In genomic region chr1:1687846-1688245, GRCh38 we compare ENCODE assay signal across 20 cellular contexts. TPM values are rescaled to one million over a fixed set of nuclear protein-coding genes. Genes with fewer than 3 reads are reported as not detected.
DNase-seq lines count a peak whose midpoint lies in the region; ATAC-seq and TF ChIP-seq lines count a peak whose summit lies in the region.
"Had no signal": no experiment of that assay in that cellular context is flagged by ENCODE, and none has a peak within 500 bp of the region (broad histone marks: within the 10 kb centered on the region; RNA-seq: fewer than 3 reads in every experiment).

No MANE protein-coding gene starts in this region.

- H2AFZ ChIP-seq in IMR-90 (replicated peaks; ENCODE audit: low read length, poor library complexity), result no peak overlapping the region

- H3K56ac ChIP-seq in IMR-90 (ENCODE audit: extremely low read depth, insufficient read depth, low read length), result no peak overlapping the region

- H4K20me1 ChIP-seq in IMR-90 (ENCODE audit: insufficient read depth, low read length), result peaks cover 27% of the 10 kb centered on the region

- no peaks in the 10 kb centered on the region for H3K27me3 ChIP-seq in IMR-90 (ENCODE audit: control insufficient read depth, insufficient read depth, low read length)
- H3K27me3 ChIP-seq: left lung, ovary had no signal

- no peaks in the 10 kb centered on the region for H3K27me3 Mint-ChIP-seq in activated CD4-positive, alpha-beta T cell treated with anti-CD3 and anti-CD28 coated beads for 36 hours
- no peaks in the 10 kb centered on the region for H3K27me3 Mint-ChIP-seq in chondrocyte (ENCODE audit: low read depth)

- H2BK15ac ChIP-seq in IMR-90 (ENCODE audit: low read depth, low read length), result 0 out of 3 replicates have a peak overlapping the region, but pooled peaks have one; percentile 68

- no peak overlapping the region for H3K14ac ChIP-seq in IMR-90 (replicated peaks; ENCODE audit: low read depth, low read length)

- no peak for TF ChIP-seq CTCF in IMR-90 (conservative IDR thresholded peaks at IDR 0.05; ENCODE audit: low read depth, low read length)
- no peak for TF ChIP-seq CTCF in chondrocyte (IDR thresholded peaks at IDR 0.05)
- TF ChIP-seq CTCF in omental fat pad (IDR thresholded peaks at IDR 0.05), result no peak

- H3K4me1 ChIP-seq in IMR-90 (ENCODE audit: control insufficient read depth, insufficient read depth, low read length), result peaks cover 5% of the 10 kb centered on the region

- H4K5ac ChIP-seq in IMR-90 (ENCODE audit: low read depth, low read length), result no peak overlapping the region

- BruUV-seq in IMR-90 (replicated peaks; lab: Mats Ljungman, UMichigan), result no TSS peak

- H4K91ac ChIP-seq in IMR-90 (ENCODE audit: insufficient read depth, low read depth, low read length), result no peak overlapping the region; the same call in 1 of the 2 replicates

- H2BK5ac ChIP-seq in IMR-90 (ENCODE audit: low read depth, low read length, poor library complexity, severe bottlenecking), result no peak overlapping the region

- peaks cover 20 to 39% of the 10 kb centered on the region in 2 experiments for H3K79me1 ChIP-seq in IMR-90 (ENCODE audit: low read depth in 1 of 2, low read length in 2 of 2)

- H3K4me1 Mint-ChIP-seq in activated CD4-positive, alpha-beta T cell treated with anti-CD3 and anti-CD28 coated beads for 36 hours, result peaks cover 33% of the 10 kb centered on the region
- H3K4me1 Mint-ChIP-seq in chondrocyte (ENCODE audit: low read depth), result peaks cover 30% of the 10 kb centered on the region

- H3K4me3 Mint-ChIP-seq in activated CD4-positive, alpha-beta T cell treated with anti-CD3 and anti-CD28 coated beads for 36 hours, result no peak overlapping the region
- no peak overlapping the region for H3K4me3 Mint-ChIP-seq in chondrocyte (ENCODE audit: unreplicated experiment)

- H2AK5ac ChIP-seq in IMR-90 (ENCODE audit: low read depth, low read length), result peak overlapping the region; percentile 82

- intact Hi-C loops in activated CD4-positive, alpha-beta T cell treated with anti-CD3 and anti-CD28 coated beads for 36 hours (cut with DNase I, micrococcal nuclease), result no loop called here
- intact Hi-C loops in IMR-90 (cut with micrococcal nuclease), result no loop called here

- H3K36me3 Mint-ChIP-seq in activated CD4-positive, alpha-beta T cell treated with anti-CD3 and anti-CD28 coated beads for 36 hours (ENCODE audit: low read depth), result peaks cover 9% of the 10 kb centered on the region
- peaks cover 1% of the 10 kb centered on the region for H3K36me3 Mint-ChIP-seq in chondrocyte (ENCODE audit: low read depth)

- H3K23ac ChIP-seq in IMR-90 (ENCODE audit: low read depth, low read length), result no peak overlapping the region

- H2BK120ac ChIP-seq in IMR-90 (ENCODE audit: low read depth, low read length), result no peak overlapping the region

- H3K18ac ChIP-seq in IMR-90 (ENCODE audit: low read depth, low read length), result no peak overlapping the region

- POLR2A ChIA-PET in activated CD4-positive, alpha-beta T cell treated with anti-CD3 and anti-CD28 coated beads for 36 hours (lab: Charles Lee), result interaction anchor here (0.7 kb wide), 1 partner anchor 61 kb away, joined by 4 read pairs; no protein-coding TSS in a partner anchor
- POLR2A ChIA-PET in IMR-90 (lab: Charles Lee; ENCODE audit: unreplicated experiment), result no interaction called here

- no peak overlapping the region; the same call in 1 of the 2 replicates for H3K4ac ChIP-seq in IMR-90 (ENCODE audit: low read depth, low read length)

- no peaks in the 10 kb centered on the region for H3K9me3 Mint-ChIP-seq in activated CD4-positive, alpha-beta T cell treated with anti-CD3 and anti-CD28 coated beads for 36 hours (ENCODE audit: low read depth)
- H3K9me3 Mint-ChIP-seq in chondrocyte (ENCODE audit: low read depth), result no peaks in the 10 kb centered on the region

- H2AK9ac ChIP-seq in IMR-90 (replicated peaks; ENCODE audit: low read depth, low read length, poor library complexity), result no peak overlapping the region

- H3K4me2 ChIP-seq in IMR-90 (ENCODE audit: low read depth, low read length), result no peak overlapping the region

- H3K36me3 ChIP-seq in IMR-90 (ENCODE audit: control insufficient read depth, insufficient read depth, low read length), result peaks cover 21% of the 10 kb centered on the region
- H3K36me3 ChIP-seq: ovary had no signal

- no peak overlapping the region for H4K8ac ChIP-seq in IMR-90 (ENCODE audit: low read depth in 2 of 2, low read length in 2 of 2)

- ATAC-seq in activated CD4-positive, alpha-beta T cell treated with anti-CD3 and anti-CD28 coated beads for 36 hours, result no peak
- ATAC-seq in IMR-90 (ENCODE audit: low read depth), result no peak
- no peak for ATAC-seq in omental fat pad (ENCODE audit: low FRiP score)
- no peak for ATAC-seq in GM18861 (IDR thresholded peaks at IDR 0.05; ENCODE audit: unreplicated experiment)
- no peak for ATAC-seq in HG03432 (IDR thresholded peaks at IDR 0.05; ENCODE audit: unreplicated experiment)
- ATAC-seq: activated CD4-positive, CD25-positive, alpha-beta regulatory T cell treated with anti-CD3 and anti-CD28 coated beads, Interleukin-2, amount 50 U/mL, for 24 hours; left lung had no signal

- dilution Hi-C loops in IMR-90 (cut with HindIII; ENCODE audit: low sequenced_read_pairs, unreplicated experiment), result no loop called here

- DNase-seq in activated CD4-positive, alpha-beta T cell treated with anti-CD3 and anti-CD28 coated beads for 36 hours, result no peak
- no peak for DNase-seq in activated CD4-positive, alpha-beta T cell treated with anti-CD3 and anti-CD28 coated beads for 4 hours
- DNase-seq in IMR-90, result no peak
- DNase-seq in chondrocyte (ENCODE audit: low spot score), result no peak
- peak; percentile 16 for DNase-seq in omental fat pad (ENCODE audit: low spot score)
- DNase-seq in T-helper 1 cell, result no peak
- DNase-seq: 8988T; activated gamma-delta T cell; effector memory CD4-positive, alpha-beta T cell; HCEC 1CT; NCI-H1417 treated with DMSO at 0.1 percent for 48 hours; NCI-H2171 treated with DMSO at 0.1 percent for 48 hours; NCI-H748 treated with DMSO at 0.1 percent for 48 hours; T-helper 9 cell had no signal

- WGBS in IMR-90 (ENCODE audit: extremely low coverage in 2 of 2, insufficient read length in 1 of 2), 2 experiments, result 80% methylated on average over 1 of the region's 9 CpGs; no CpG with 5 or more reads in 1 of the 2 experiments

- H3K27ac Mint-ChIP-seq in activated CD4-positive, alpha-beta T cell treated with anti-CD3 and anti-CD28 coated beads for 36 hours, result peak overlapping the region; percentile 42
- peak overlapping the region; percentile 99 for H3K27ac Mint-ChIP-seq in chondrocyte (ENCODE audit: unreplicated experiment)

- H3K9me1 ChIP-seq in IMR-90 (ENCODE audit: insufficient read depth, low read length), result peaks cover 16% of the 10 kb centered on the region

- CTCF ChIA-PET in activated CD4-positive, alpha-beta T cell treated with anti-CD3 and anti-CD28 coated beads for 36 hours (lab: Charles Lee), result interaction anchor here (0.6 kb wide), 1 partner anchor 122 kb away, joined by 3 read pairs; no protein-coding TSS in a partner anchor
- CTCF ChIA-PET in IMR-90 (lab: Yijun Ruan, JAX), result no interaction called here

- no peak overlapping the region for H3K9ac ChIP-seq in IMR-90 (ENCODE audit: low read depth, low read length)

- no peak for TF ChIP-seq POLR2A in IMR-90 (IDR thresholded peaks at IDR 0.05; ENCODE audit: low read depth, low read length)

- in situ Hi-C loops in IMR-90 (cut with MboI; ENCODE audit: low sequenced_read_pairs), result loop anchor here (5.0 kb wide), 1 partner anchor 54 kb away; no protein-coding TSS in a partner anchor

- peak overlapping the region; percentile 65; the same call in 1 of the 2 replicates for H3K27ac ChIP-seq in IMR-90 (ENCODE audit: insufficient read depth, low read length)
- H3K27ac ChIP-seq: left lung, ovary had no signal

- TF ChIP-seq RAD21 in IMR-90 (IDR thresholded peaks at IDR 0.05; ENCODE audit: low read length), result no peak

- peak overlapping the region; percentile 5; the same call in 1 of the 2 replicates for H2BK20ac ChIP-seq in IMR-90 (ENCODE audit: low read depth, low read length)

- H3K9me3 ChIP-seq in IMR-90 (ENCODE audit: control insufficient read depth, insufficient read depth, low read length), result no peaks in the 10 kb centered on the region
- H3K9me3 ChIP-seq: left lung, ovary had no signal

- no peak overlapping the region for H3K4me3 ChIP-seq in IMR-90 (ENCODE audit: insufficient read depth, low read depth, low read length)
- H3K4me3 ChIP-seq: left lung, ovary had no signal

TF ChIP-seq in IMR-90, 13 proteins besides CTCF, POLR2A, EP300 and RAD21 (continues in another document):
- TF ChIP-seq CEBPB (IDR thresholded peaks at IDR 0.05; ENCODE audit: low read depth, low read length), result no peak

RNA-seq across cellular contexts. Expression of gene SLC35E2B, which starts 4.7 kb away (rescaled TPM):
- 10 to 100 TPM; 24.2 to 27.6 TPM for total RNA-seq in activated CD4-positive, alpha-beta T cell treated with anti-CD3 and anti-CD28 coated beads for 36 hours
- 13.9 and 14.9 TPM in 2 replicates for total RNA-seq in IMR-90 (2012; rRNA removed)
- 25.1 and 30.2 TPM in 2 replicates for polyA plus RNA-seq in IMR-90 (2012; rRNA removed)
- 15.3 and 21.7 TPM in 2 replicates for polyA plus RNA-seq in IMR-90 (2012; cell fraction: cytosol; rRNA removed)
- 52.7 and 65.7 TPM in 2 replicates for polyA plus RNA-seq in IMR-90 (2012; cell fraction: nucleus; rRNA removed; ENCODE audit: low replicate concordance)
- total RNA-seq in chondrocyte, result 50.9 to 52.2 TPM (median 51.6 TPM) in 3 replicates
- 10 to 100 TPM; 22.1 to 52.9 (median 36.0) TPM for total RNA-seq in omental fat pad

RNA-seq across cellular contexts. Expression of gene CDK11B, which starts 29.0 kb away (rescaled TPM):
- total RNA-seq in activated CD4-positive, alpha-beta T cell treated with anti-CD3 and anti-CD28 coated beads for 36 hours, result 10 to 100 TPM; 36.3 to 38.8 TPM
- total RNA-seq in IMR-90 (2012; rRNA removed), result 8.2 and 8.9 TPM in 2 replicates
- polyA plus RNA-seq in IMR-90 (2012; rRNA removed), result 16.3 and 19.1 TPM in 2 replicates
- polyA plus RNA-seq in IMR-90 (2012; cell fraction: cytosol; rRNA removed), result 7.1 and 9.1 TPM in 2 replicates
- polyA plus RNA-seq in IMR-90 (2012; cell fraction: nucleus; rRNA removed; ENCODE audit: low replicate concordance), result 19.2 and 19.6 TPM in 2 replicates
- 21.1 to 24.2 TPM (median 21.8 TPM) in 3 replicates for total RNA-seq in chondrocyte
- total RNA-seq in omental fat pad, result 10 to 100 TPM; 16.3 to 25.3 (median 19.2) TPM

RNA-seq across cellular contexts. Expression of gene CDK11A, which starts 36.3 kb away (rescaled TPM):
- 10 to 100 TPM; 44.3 to 50.5 TPM for total RNA-seq in activated CD4-positive, alpha-beta T cell treated with anti-CD3 and anti-CD28 coated beads for 36 hours
- total RNA-seq in IMR-90 (2012; rRNA removed), result 1.8 and 5.8 TPM in 2 replicates
- 17.1 and 20.0 TPM in 2 replicates for polyA plus RNA-seq in IMR-90 (2012; rRNA removed)
- polyA plus RNA-seq in IMR-90 (2012; cell fraction: cytosol; rRNA removed), result 3.5 and 3.9 TPM in 2 replicates
- polyA plus RNA-seq in IMR-90 (2012; cell fraction: nucleus; rRNA removed; ENCODE audit: low replicate concordance), result 83.0 and 135 TPM in 2 replicates
- total RNA-seq in chondrocyte, result 23.8 to 37.8 TPM (median 26.0 TPM) in 3 replicates
- 10 to 100 TPM; 25.0 to 77.7 (median 39.0) TPM for total RNA-seq in omental fat pad

RNA-seq across cellular contexts. Expression of gene MMP23B, which starts 55.9 kb away (rescaled TPM):
- 1 to 10 TPM in 1 of 2 experiments, under 1 TPM in 1; 0.77 to 1.2 TPM for total RNA-seq in activated CD4-positive, alpha-beta T cell treated with anti-CD3 and anti-CD28 coated beads for 36 hours
- total RNA-seq in IMR-90 (2012; rRNA removed) (1.1 and 1.4 TPM in 2 replicates), chondrocyte (18.3 to 71.4 TPM (median 68.7 TPM) in 3 replicates), omental fat pad (10 to 100 TPM in 3 of 4 donors, 1 to 10 TPM in 1; 9.8 to 61.7 (median 18.5) TPM)
- polyA plus RNA-seq in IMR-90 (2012; rRNA removed), result 5.4 and 9.1 TPM in 2 replicates
- 9.6 and 14.4 TPM in 2 replicates for polyA plus RNA-seq in IMR-90 (2012; cell fraction: cytosol; rRNA removed)
- 23.7 and 54.5 TPM in 2 replicates for polyA plus RNA-seq in IMR-90 (2012; cell fraction: nucleus; rRNA removed; ENCODE audit: low replicate concordance)
- total RNA-seq: SK-MEL-5 had no signal
